In the genomic region with DNA sequence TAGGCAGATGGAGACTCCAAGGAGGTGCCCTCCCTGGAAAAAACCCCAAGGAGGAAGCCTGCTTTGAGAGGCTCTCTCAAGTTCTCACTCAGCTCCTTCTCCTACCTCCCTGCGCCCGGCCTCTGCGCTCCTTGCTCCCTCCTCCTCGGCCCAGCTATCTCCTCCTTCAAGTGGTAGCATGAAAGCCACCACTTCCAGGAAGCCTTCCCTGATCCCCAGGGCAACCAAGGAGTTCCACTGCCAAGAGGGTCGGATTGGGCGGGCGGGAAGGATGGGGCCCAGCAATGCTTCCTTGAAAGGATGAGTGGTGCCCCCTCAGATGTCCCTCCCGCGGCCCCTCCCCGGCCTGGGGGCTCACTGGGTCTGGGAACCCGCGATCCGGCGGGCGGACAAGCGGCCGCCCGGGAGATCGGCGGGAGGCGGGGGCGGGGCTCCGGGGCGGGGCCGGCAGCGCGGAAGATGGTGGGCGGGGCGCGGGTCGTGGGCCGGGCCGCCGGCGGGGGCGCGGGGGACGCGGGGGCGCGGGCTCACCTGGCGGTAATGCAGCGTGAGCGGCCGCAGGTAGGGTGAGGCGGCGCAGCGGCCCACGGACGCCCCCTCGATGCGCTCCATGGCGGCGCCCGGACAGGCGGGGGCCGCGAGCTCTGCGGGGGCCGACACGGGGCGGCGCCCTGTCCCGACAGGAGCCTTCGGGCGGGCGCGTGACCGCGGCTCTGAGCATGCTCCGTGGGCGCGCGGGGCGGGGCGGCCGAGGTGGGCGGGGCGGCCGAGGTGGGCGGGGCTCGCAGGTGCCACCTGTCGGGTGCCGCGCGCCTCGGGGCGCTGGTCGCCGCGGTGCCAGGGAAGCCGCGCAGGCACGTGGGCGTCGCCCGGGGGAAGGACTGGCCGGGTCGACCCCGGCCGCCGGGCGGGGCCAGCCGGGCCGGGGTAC, we compare ENCODE assay signal across 1 cellular context.
TF ChIP-seq lines count a peak whose summit lies in the region.

TSS of gene NUDT14 (minus strand) at position 715 of the 931 bp plus-strand sequence. CDS start at position 612, 103 bp downstream.

TF ChIP-seq in IMR-90, 13 proteins besides CTCF, POLR2A, EP300 and RAD21:
- TF ChIP-seq, protein P1, sequence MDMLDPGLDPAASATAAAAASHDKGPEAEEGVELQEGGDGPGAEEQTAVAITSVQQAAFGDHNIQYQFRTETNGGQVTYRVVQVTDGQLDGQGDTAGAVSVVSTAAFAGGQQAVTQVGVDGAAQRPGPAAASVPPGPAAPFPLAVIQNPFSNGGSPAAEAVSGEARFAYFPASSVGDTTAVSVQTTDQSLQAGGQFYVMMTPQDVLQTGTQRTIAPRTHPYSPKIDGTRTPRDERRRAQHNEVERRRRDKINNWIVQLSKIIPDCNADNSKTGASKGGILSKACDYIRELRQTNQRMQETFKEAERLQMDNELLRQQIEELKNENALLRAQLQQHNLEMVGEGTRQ (IDR thresholded peaks at IDR 0.05; ENCODE audit: low read depth, low read length) = peak; percentile 85
- TF ChIP-seq CEBPB (IDR thresholded peaks at IDR 0.05; ENCODE audit: low read depth, low read length) (no peak), BHLHE40 (IDR thresholded peaks at IDR 0.05; ENCODE audit: low read depth, low read length) (0 out of 2 replicates have a peak, but pooled peaks have one; percentile 7), MAZ (IDR thresholded peaks at IDR 0.05; ENCODE audit: borderline replicate concordance, low read depth, low read length) (peak; percentile 32; the same call in 1 of the 2 replicates), NFE2L2 (IDR thresholded peaks at IDR 0.05; ENCODE audit: low read depth, low read length) (no peak), RFX5 (IDR thresholded peaks at IDR 0.05; ENCODE audit: low read depth, low read length) (no peak), SMC3 (IDR thresholded peaks at IDR 0.05; ENCODE audit: low read depth, low read length) (no peak), RCOR1 (IDR thresholded peaks at IDR 0.05; ENCODE audit: insufficient replicate concordance, low read length) (no peak), CHD1 (IDR thresholded peaks at IDR 0.05; ENCODE audit: low read depth, low read length) (no peak), ELK1 (IDR thresholded peaks at IDR 0.05; ENCODE audit: borderline replicate concordance, low read depth, low read length) (no peak)
